33 cellular contexts compared by ENCODE assay signal in genomic region chr6:3779574-3779849, GRCh38.
"Had no signal": no experiment of that assay in that cellular context is flagged by ENCODE, and none has a peak within 500 bp of the region (broad histone marks: within the 10 kb centered on the region; RNA-seq: fewer than 3 reads in every experiment).

No MANE protein-coding gene starts in this region.

- H3K27me3 Mint-ChIP-seq: activated B cell treated with CpG ODN at 0.5 μM for 24 hours; activated CD4-positive, alpha-beta memory T cell treated with anti-CD3 and anti-CD28 coated beads, Interleukin-2, amount 10 ng/mL, durations not matched to agents 7 days and 5 days; activated CD4-positive, alpha-beta T cell treated with anti-CD3 and anti-CD28 coated beads, Interleukin-2, amount 10 ng/mL, durations not matched to agents 24 days and 14 days; activated naive CD8-positive, alpha-beta T cell treated with anti-CD3 and anti-CD28 coated beads, Interleukin-2, amount 10 ng/mL, durations not matched to agents 7 days and 5 days had no signal

- H3K4me1 Mint-ChIP-seq: activated B cell treated with CpG ODN at 0.5 μM for 24 hours; activated CD4-positive, alpha-beta T cell treated with anti-CD3 and anti-CD28 coated beads for 36 hours; activated CD4-positive, alpha-beta T cell treated with anti-CD3 and anti-CD28 coated beads, Interleukin-2, amount 10 ng/mL, durations not matched to agents 24 days and 14 days; activated naive CD4-positive, alpha-beta T cell treated with anti-CD3 and anti-CD28 coated beads, Interleukin-2, amount 10 ng/mL, durations not matched to agents 7 days and 5 days; activated naive CD8-positive, alpha-beta T cell treated with anti-CD3 and anti-CD28 coated beads, Interleukin-2, amount 10 ng/mL, durations not matched to agents 7 days and 5 days; T-helper 17 cell had no signal

- H3K4me3 ChIP-seq: ascending aorta, breast epithelium, cardiac muscle cell, colonic mucosa, gastrocnemius medialis, heart left ventricle had no signal

- H3K36me3 Mint-ChIP-seq: activated naive CD4-positive, alpha-beta T cell treated with anti-CD3 and anti-CD28 coated beads, Interleukin-2, amount 10 ng/mL, durations not matched to agents 7 days and 5 days; activated naive CD4-positive, alpha-beta T cell treated with anti-CD3 and anti-CD28 coated beads, Interleukin-2, amount 50 U/mL, for 72 hours; activated naive CD8-positive, alpha-beta T cell treated with anti-CD3 and anti-CD28 coated beads, Interleukin-2, amount 10 ng/mL, durations not matched to agents 7 days and 5 days; brain had no signal

- FAIRE-seq: endometrium, endothelial cell of umbilical vein had no signal

- H3K9me3 Mint-ChIP-seq: activated B cell treated with CpG ODN at 0.5 μM for 24 hours; activated CD4-positive, alpha-beta memory T cell treated with anti-CD3 and anti-CD28 coated beads, Interleukin-2, amount 10 ng/mL, durations not matched to agents 7 days and 5 days; activated CD4-positive, alpha-beta T cell treated with anti-CD3 and anti-CD28 coated beads, Interleukin-2, amount 10 ng/mL, durations not matched to agents 24 days and 14 days; activated naive CD4-positive, alpha-beta T cell treated with anti-CD3 and anti-CD28 coated beads, Interleukin-2, amount 10 ng/mL, durations not matched to agents 7 days and 5 days; activated naive CD4-positive, alpha-beta T cell treated with anti-CD3 and anti-CD28 coated beads, Interleukin-2, amount 50 U/mL, for 72 hours; activated naive CD8-positive, alpha-beta T cell treated with anti-CD3 and anti-CD28 coated beads, Interleukin-2, amount 10 ng/mL, durations not matched to agents 7 days and 5 days; activated T-cell treated with anti-CD3 and anti-CD28 coated beads, Interleukin-2, amount 50 U/mL, for 24 hours; T-helper 2 cell treated with Interferon-gamma antibody and Interleukin-4, amounts not matched to agents 5 μg/mL and 100 μg/mL, for 36 hours had no signal

- H3K36me3 ChIP-seq: ascending aorta, breast epithelium, cardiac muscle cell, colonic mucosa, gastrocnemius medialis, heart left ventricle, WERI-Rb-1 had no signal

- H3K27me3 ChIP-seq: ascending aorta, breast epithelium, cardiac muscle cell, colonic mucosa, foreskin keratinocyte, gastrocnemius medialis, heart left ventricle had no signal

- H3K4me1 ChIP-seq: ascending aorta, breast epithelium, colonic mucosa, gastrocnemius medialis, heart left ventricle had no signal

- H3K9me3 ChIP-seq: ascending aorta, breast epithelium, colonic mucosa, gastrocnemius medialis, heart left ventricle had no signal

- DNase-seq: activated B cell treated with CpG ODN at 0.5 μM for 24 hours; activated CD4-positive, alpha-beta memory T cell treated with anti-CD3 and anti-CD28 coated beads, Interleukin-2, amount 10 ng/mL, durations not matched to agents 7 days and 5 days; activated CD4-positive, alpha-beta T cell treated with anti-CD3 and anti-CD28 coated beads for 36 hours; activated CD4-positive, alpha-beta T cell treated with anti-CD3 and anti-CD28 coated beads, Interleukin-2, amount 10 ng/mL, durations not matched to agents 24 days and 14 days; activated CD4-positive, CD25-positive, alpha-beta regulatory T cell treated with anti-CD3 and anti-CD28 coated beads, Interleukin-2, amount 50 U/mL, for 72 hours; activated CD8-positive, alpha-beta memory T cell treated with anti-CD3 and anti-CD28 coated beads, Interleukin-2, amount 50 U/mL, for 48 hours; activated gamma-delta T cell; activated naive CD4-positive, alpha-beta T cell; activated naive CD4-positive, alpha-beta T cell treated with anti-CD3 and anti-CD28 coated beads, Interleukin-2, amount 10 ng/mL, durations not matched to agents 7 days and 5 days; activated naive CD8-positive, alpha-beta T cell treated with anti-CD3 and anti-CD28 coated beads, Interleukin-2, amount 10 ng/mL, durations not matched to agents 7 days and 5 days; activated T-cell treated with anti-CD3 and anti-CD28 coated beads for 4 hours; activated T-cell treated with anti-CD3 and anti-CD28 coated beads, Interleukin-2, amount 50 U/mL, for 24 hours; activated T-cell treated with anti-CD3 and anti-CD28 coated beads, Interleukin-2, amount 50 U/mL, for 72 hours; central memory CD4-positive, alpha-beta T cell; cerebellar nuclear complex; colonic mucosa; effector CD8-positive, alpha-beta T cell; gastrocnemius medialis; glutamatergic neuron; heart left ventricle; T-helper 1 cell; T-helper 17 cell; T1000; WERI-Rb-1 had no signal

- H3K4me3 Mint-ChIP-seq: activated B cell treated with CpG ODN at 0.5 μM for 24 hours; activated CD4-positive, alpha-beta memory T cell treated with anti-CD3 and anti-CD28 coated beads, Interleukin-2, amount 10 ng/mL, durations not matched to agents 7 days and 5 days; activated CD4-positive, alpha-beta T cell treated with anti-CD3 and anti-CD28 coated beads for 36 hours; activated CD4-positive, alpha-beta T cell treated with anti-CD3 and anti-CD28 coated beads, Interleukin-2, amount 10 ng/mL, durations not matched to agents 24 days and 14 days; activated naive CD4-positive, alpha-beta T cell treated with anti-CD3 and anti-CD28 coated beads, Interleukin-2, amount 10 ng/mL, durations not matched to agents 7 days and 5 days; activated naive CD8-positive, alpha-beta T cell treated with anti-CD3 and anti-CD28 coated beads, Interleukin-2, amount 10 ng/mL, durations not matched to agents 7 days and 5 days; activated T-cell treated with anti-CD3 and anti-CD28 coated beads, Interleukin-2, amount 50 U/mL, for 24 hours; activated T-cell treated with anti-CD3 and anti-CD28 coated beads, Interleukin-2, amount 50 U/mL, for 72 hours; T-helper 17 cell; T-helper 2 cell treated with Interferon-gamma antibody and Interleukin-4, amounts not matched to agents 5 μg/mL and 100 μg/mL, for 36 hours had no signal

- H3K27ac ChIP-seq: ascending aorta, cardiac muscle cell, colonic mucosa, gastrocnemius medialis, heart left ventricle, WERI-Rb-1 had no signal

- ATAC-seq: activated CD4-positive, alpha-beta T cell treated with anti-CD3 and anti-CD28 coated beads for 36 hours; activated naive CD4-positive, alpha-beta T cell treated with anti-CD3 and anti-CD28 coated beads, Interleukin-2, amount 50 U/mL, for 72 hours; activated T-cell treated with anti-CD3 and anti-CD28 coated beads, Interleukin-2, amount 50 U/mL, for 72 hours; gastrocnemius medialis; heart left ventricle; T-helper 17 cell had no signal

- H3K27ac Mint-ChIP-seq: activated B cell treated with CpG ODN at 0.5 μM for 24 hours; activated CD4-positive, alpha-beta memory T cell treated with anti-CD3 and anti-CD28 coated beads, Interleukin-2, amount 10 ng/mL, durations not matched to agents 7 days and 5 days; activated CD4-positive, alpha-beta T cell treated with anti-CD3 and anti-CD28 coated beads for 36 hours; activated CD4-positive, alpha-beta T cell treated with anti-CD3 and anti-CD28 coated beads, Interleukin-2, amount 10 ng/mL, durations not matched to agents 24 days and 14 days; activated naive CD4-positive, alpha-beta T cell treated with anti-CD3 and anti-CD28 coated beads, Interleukin-2, amount 10 ng/mL, durations not matched to agents 7 days and 5 days; activated naive CD4-positive, alpha-beta T cell treated with anti-CD3 and anti-CD28 coated beads, Interleukin-2, amount 50 U/mL, for 72 hours; activated naive CD8-positive, alpha-beta T cell treated with anti-CD3 and anti-CD28 coated beads, Interleukin-2, amount 10 ng/mL, durations not matched to agents 7 days and 5 days; activated T-cell treated with anti-CD3 and anti-CD28 coated beads, Interleukin-2, amount 50 U/mL, for 24 hours; activated T-cell treated with anti-CD3 and anti-CD28 coated beads, Interleukin-2, amount 50 U/mL, for 72 hours; T-helper 17 cell; T-helper 2 cell treated with Interferon-gamma antibody and Interleukin-4, amounts not matched to agents 5 μg/mL and 100 μg/mL, for 36 hours had no signal
